Comparison of ENCODE assay signal across 19 cellular contexts in the genomic region with DNA sequence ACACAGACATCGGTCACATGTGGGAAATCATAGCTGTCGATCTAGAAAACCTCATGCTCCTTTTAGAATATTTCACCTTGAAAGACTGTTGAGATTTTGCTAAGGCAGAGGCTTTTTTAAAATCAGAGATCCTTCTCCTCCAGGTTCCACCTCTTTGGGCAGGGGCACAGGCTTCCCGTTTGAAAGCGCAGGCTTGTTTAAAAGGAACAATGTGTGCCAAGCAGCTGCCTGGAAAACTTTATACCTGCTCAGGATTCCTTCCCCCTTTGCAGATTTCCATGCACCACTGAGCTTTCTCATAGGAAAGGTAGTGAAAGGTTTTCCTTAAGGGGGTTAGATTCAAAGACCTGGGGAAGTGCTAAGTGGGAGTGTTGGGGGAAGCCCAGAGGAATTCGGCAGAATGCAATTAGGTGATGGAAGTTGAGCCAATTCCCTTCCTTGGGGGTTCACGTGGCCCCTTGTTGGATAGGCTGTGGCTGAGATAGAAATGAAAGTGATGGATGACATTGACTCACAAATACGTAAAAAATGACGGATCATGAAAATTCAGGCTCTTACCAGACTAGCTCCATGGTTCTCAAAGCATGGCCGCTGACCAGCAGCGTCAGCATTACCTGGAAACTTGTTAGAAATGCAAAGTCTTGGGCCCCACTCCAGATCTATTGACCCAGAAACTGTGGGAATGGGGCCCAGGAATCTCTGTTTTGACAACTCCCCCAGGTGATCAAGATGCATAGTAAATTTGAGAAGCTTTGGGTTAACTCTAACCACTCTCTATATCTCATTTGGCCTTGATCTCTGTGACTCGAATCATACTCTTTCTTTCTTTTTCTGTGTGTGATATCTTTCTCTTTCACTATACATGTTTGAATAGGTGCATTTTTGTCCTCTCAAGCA.
DNase-seq lines count a peak whose midpoint lies in the region; ATAC-seq, FAIRE-seq and TF ChIP-seq lines count a peak whose summit lies in the region.
"Had no signal": no experiment of that assay in that cellular context is flagged by ENCODE, and none has a peak within 500 bp of the region (broad histone marks: within the 10 kb centered on the region; RNA-seq: fewer than 3 reads in every experiment).

No MANE protein-coding gene starts in this region.

- H3K9me3 ChIP-seq in mucosa of descending colon = no peaks in the 10 kb centered on the region
- H3K9me3 ChIP-seq in hepatocyte (ENCODE audit: low read depth) = no peaks in the 10 kb centered on the region
- H3K9me3 ChIP-seq: BLaER1, Caco-2 had no signal

- H3K27me3 Mint-ChIP-seq in activated T-helper 17 cell treated with anti-CD3 and anti-CD28 coated beads, Interleukin-2, amount 50 U/mL, for 72 hours = peaks cover 20% of the 10 kb centered on the region
- H3K27me3 Mint-ChIP-seq in activated T-helper 2 cell treated with anti-CD3 and anti-CD28 coated beads, Interferon-gamma antibody, Interleukin-2, Interleukin-4, amounts not matched to agents 10 μg/mL and 5 μg/mL and 100 μg/mL, durations not matched to agents 14 hours and 24 hours and 36 hours (ENCODE audit: low read depth) = peaks cover 2% of the 10 kb centered on the region
- H3K27me3 Mint-ChIP-seq: CD4-positive, CD25-positive, alpha-beta regulatory T cell had no signal

- ATAC-seq in activated T-helper 17 cell treated with anti-CD3 and anti-CD28 coated beads, Interleukin-2, amount 50 U/mL, for 72 hours (replicated peaks) = peak; percentile 26
- peak; percentile 65 for ATAC-seq in omental fat pad (ENCODE audit: low FRiP score)
- ATAC-seq in mucosa of descending colon = no peak
- ATAC-seq: CD8-positive, alpha-beta T cell; GM12878; HCT116 had no signal

- no peaks in the 10 kb centered on the region for H3K9me3 Mint-ChIP-seq in activated T-helper 17 cell treated with anti-CD3 and anti-CD28 coated beads, Interleukin-2, amount 50 U/mL, for 72 hours
- no peaks in the 10 kb centered on the region for H3K9me3 Mint-ChIP-seq in activated T-helper 2 cell treated with anti-CD3 and anti-CD28 coated beads, Interferon-gamma antibody, Interleukin-2, Interleukin-4, amounts not matched to agents 10 μg/mL and 5 μg/mL and 100 μg/mL, durations not matched to agents 14 hours and 24 hours and 36 hours
- H3K9me3 Mint-ChIP-seq: CD8-positive, alpha-beta T cell; GM23338; H9 had no signal

- H3K4me1 ChIP-seq in mucosa of descending colon (ENCODE audit: low read depth) (no peaks in the 10 kb centered on the region), hepatocyte (ENCODE audit: insufficient read depth) (no peaks in the 10 kb centered on the region)
- H3K4me1 ChIP-seq: BLaER1, Caco-2 had no signal

- H3K36me3 ChIP-seq in mucosa of descending colon (ENCODE audit: low read depth) (no peaks in the 10 kb centered on the region), hepatocyte (replicated peaks; ENCODE audit: insufficient read depth, low read depth) (no peaks in the 10 kb centered on the region)
- H3K36me3 ChIP-seq: BLaER1 had no signal

- no peaks in the 10 kb centered on the region for H3K27me3 ChIP-seq in hepatocyte
- H3K27me3 ChIP-seq: BLaER1 had no signal

- H3K27ac ChIP-seq in hepatocyte = no peak overlapping the region
- H3K27ac ChIP-seq: BLaER1, C4-2B had no signal

- FAIRE-seq in GM19239 (lab: Jason Lieb, UNC) = no peak
- FAIRE-seq: GM12878 had no signal

- H3K4me2 ChIP-seq in hepatocyte = no peak overlapping the region
- H3K4me2 ChIP-seq: BLaER1, GM23338 had no signal

- WGBS in hepatocyte (ENCODE audit: low lambda C conversion rate, missing lambda C conversion rate) = 91% methylated on average over 11 of the region's 11 CpGs

- no peak for DNase-seq in activated T-helper 2 cell treated with anti-CD3 and anti-CD28 coated beads, Interferon-gamma antibody, Interleukin-2, Interleukin-4, amounts not matched to agents 10 μg/mL and 5 μg/mL and 100 μg/mL, durations not matched to agents 14 hours and 24 hours and 36 hours (ENCODE audit: low spot score)
- no peak for DNase-seq in omental fat pad (ENCODE audit: low spot score)
- DNase-seq in mucosa of descending colon = no peak
- DNase-seq in GM19239 (ENCODE audit: insufficient read length, low spot score) = no peak
- DNase-seq in hepatocyte (ENCODE audit: low spot score) = no peak
- DNase-seq: Caco-2; CD4-positive, CD25-positive, alpha-beta regulatory T cell; CD8-positive, alpha-beta T cell; DMS153; EL; GDM1; H9 had no signal

- TF ChIP-seq CTCF in omental fat pad (IDR thresholded peaks at IDR 0.05) = no peak
- TF ChIP-seq CTCF in mucosa of descending colon (IDR thresholded peaks at IDR 0.05) = no peak
- TF ChIP-seq CTCF in hepatocyte (IDR thresholded peaks at IDR 0.05; ENCODE audit: poor library complexity) = no peak

- no peak overlapping the region for H3K27ac Mint-ChIP-seq in activated T-helper 17 cell treated with anti-CD3 and anti-CD28 coated beads, Interleukin-2, amount 50 U/mL, for 72 hours
- peak overlapping the region; percentile 19 for H3K27ac Mint-ChIP-seq in activated T-helper 2 cell treated with anti-CD3 and anti-CD28 coated beads, Interferon-gamma antibody, Interleukin-2, Interleukin-4, amounts not matched to agents 10 μg/mL and 5 μg/mL and 100 μg/mL, durations not matched to agents 14 hours and 24 hours and 36 hours
- H3K27ac Mint-ChIP-seq: B cell; CD4-positive, CD25-positive, alpha-beta regulatory T cell; CD8-positive, alpha-beta T cell; GM23338; H9 had no signal

- H2AFZ ChIP-seq in hepatocyte = no peak overlapping the region
- H2AFZ ChIP-seq: GM23338 had no signal

- no peaks in the 10 kb centered on the region for H4K20me1 ChIP-seq in hepatocyte (ENCODE audit: insufficient read depth, poor library complexity, severe bottlenecking)
- H4K20me1 ChIP-seq: BLaER1 had no signal

- intact Hi-C loops in activated T-helper 2 cell treated with anti-CD3 and anti-CD28 coated beads, Interferon-gamma antibody, Interleukin-2, Interleukin-4, amounts not matched to agents 10 μg/mL and 5 μg/mL and 100 μg/mL, durations not matched to agents 14 hours and 24 hours and 36 hours (cut with micrococcal nuclease) = loop anchor here (1.0 kb wide), 1 partner anchor 31 kb away; no protein-coding TSS in a partner anchor
- intact Hi-C loops in mucosa of descending colon (cut with DNase I, micrococcal nuclease) = no loop called here

- no peaks in the 10 kb centered on the region for H3K9me2 ChIP-seq in hepatocyte (replicated peaks; ENCODE audit: insufficient read depth)

- H3K4me3 Mint-ChIP-seq in activated T-helper 17 cell treated with anti-CD3 and anti-CD28 coated beads, Interleukin-2, amount 50 U/mL, for 72 hours = no peak overlapping the region
- no peak overlapping the region for H3K4me3 Mint-ChIP-seq in activated T-helper 2 cell treated with anti-CD3 and anti-CD28 coated beads, Interferon-gamma antibody, Interleukin-2, Interleukin-4, amounts not matched to agents 10 μg/mL and 5 μg/mL and 100 μg/mL, durations not matched to agents 14 hours and 24 hours and 36 hours (ENCODE audit: low read depth)
- H3K4me3 Mint-ChIP-seq: B cell; CD4-positive, CD25-positive, alpha-beta regulatory T cell; CD8-positive, alpha-beta T cell; GM23338; H9 had no signal

- H3K36me3 Mint-ChIP-seq in activated T-helper 17 cell treated with anti-CD3 and anti-CD28 coated beads, Interleukin-2, amount 50 U/mL, for 72 hours (ENCODE audit: low read depth) = no peaks in the 10 kb centered on the region
- H3K36me3 Mint-ChIP-seq in activated T-helper 2 cell treated with anti-CD3 and anti-CD28 coated beads, Interferon-gamma antibody, Interleukin-2, Interleukin-4, amounts not matched to agents 10 μg/mL and 5 μg/mL and 100 μg/mL, durations not matched to agents 14 hours and 24 hours and 36 hours (ENCODE audit: low read depth) = no peaks in the 10 kb centered on the region
- H3K36me3 Mint-ChIP-seq: CD4-positive, CD25-positive, alpha-beta regulatory T cell; CD8-positive, alpha-beta T cell had no signal

- no peaks in the 10 kb centered on the region for H3K4me1 Mint-ChIP-seq in activated T-helper 17 cell treated with anti-CD3 and anti-CD28 coated beads, Interleukin-2, amount 50 U/mL, for 72 hours
- peaks cover 2% of the 10 kb centered on the region for H3K4me1 Mint-ChIP-seq in activated T-helper 2 cell treated with anti-CD3 and anti-CD28 coated beads, Interferon-gamma antibody, Interleukin-2, Interleukin-4, amounts not matched to agents 10 μg/mL and 5 μg/mL and 100 μg/mL, durations not matched to agents 14 hours and 24 hours and 36 hours (ENCODE audit: low read depth)
- H3K4me1 Mint-ChIP-seq: B cell; CD4-positive, CD25-positive, alpha-beta regulatory T cell had no signal

- H3K4me3 ChIP-seq in mucosa of descending colon = no peak overlapping the region
- no peak overlapping the region for H3K4me3 ChIP-seq in hepatocyte
- H3K4me3 ChIP-seq: BLaER1, GM12878, GM23338 had no signal

- no peaks in the 10 kb centered on the region for H3K79me2 ChIP-seq in hepatocyte
